Comparison of ENCODE assay signal across 8 cellular contexts in genomic region chr6:3157151-3157933, GRCh38. TPM values are rescaled to one million over a fixed set of nuclear protein-coding genes. Genes with fewer than 3 reads are reported as not detected.
DNase-seq lines count a peak whose midpoint lies in the region; ATAC-seq and TF ChIP-seq lines count a peak whose summit lies in the region.

TSS of gene TUBB2A (minus strand) at chr6:3157544. CDS start at chr6:3157463, 81 bp downstream.

- H3K4me2 ChIP-seq in neuronal stem cell (ENCODE audit: insufficient read depth, low read length, poor library complexity, severe bottlenecking): peak within 1 kb of the TSS; percentile 95

- H3K9me3 ChIP-seq in Caco-2 (no peaks in the 10 kb centered on the region), RWPE2 (ENCODE audit: severe bottlenecking) (no peaks in the 10 kb centered on the region), neuronal stem cell (replicated peaks in 1 of 2; ENCODE audit: control insufficient read depth in 2 of 2, insufficient read depth in 1 of 2, low read depth in 1 of 2, low read length in 2 of 2) (no peaks in the 10 kb centered on the region)

- peak within 1 kb of the TSS; percentile 90 for H3K18ac ChIP-seq in neuronal stem cell (ENCODE audit: low read length)

- ATAC-seq in GM19463 (IDR thresholded peaks at IDR 0.05; ENCODE audit: unreplicated experiment): peak; percentile 89
- peak; percentile 58 for ATAC-seq in RWPE2 (ENCODE audit: low read depth)

- H3K4me3 Mint-ChIP-seq in Caco-2 (ENCODE audit: unreplicated experiment): peak within 1 kb of the TSS; percentile 77

- intact Hi-C loops in Caco-2 (cut with micrococcal nuclease; ENCODE audit: unreplicated experiment): no loop called here

- CTCF ChIA-PET in Caco-2 (lab: Charles Lee): interaction anchor here (0.5 to 1.0 kb wide), 17 partner anchors 8 to 102 kb away, joined by 3 to 14 read pairs (median 7); partner anchors contain the start of genes BPHL and PSMG4

- DNase-seq in Caco-2: peak; percentile 75 to 92
- DNase-seq in HPDE6-E6E7 (ENCODE audit: extremely low spot score): peak; percentile 77
- DNase-seq in RWPE2 (ENCODE audit: low spot score): no peak
- DNase-seq in activated gamma-delta T cell treated with anti-CD3 and anti-CD28 coated beads, Interleukin-2, amount 50 U/mL, for 16 hours (ENCODE audit: low read depth): peak; percentile 76
- DNase-seq in foreskin melanocyte: peak; percentile 51
- DNase-seq in neuronal stem cell (ENCODE audit: low spot score): peak; percentile 80

- no peak within 1 kb of the TSS for H2BK5ac ChIP-seq in neuronal stem cell (ENCODE audit: low read length)

- WGBS in neuronal stem cell (ENCODE audit: extremely low coverage in 2 of 2, insufficient read length in 2 of 2, insufficient replicate concordance in 1 of 2), 2 donors: no CpG with 5 or more reads among the region's 95 CpGs

- no peak within 1 kb of the TSS for H2AK5ac ChIP-seq in neuronal stem cell (ENCODE audit: low read depth, low read length)

- H3K36me3 Mint-ChIP-seq in Caco-2 (ENCODE audit: insufficient read depth, unreplicated experiment): peaks cover 25% of the 10 kb centered on the region

- no peak within 1 kb of the TSS for H2BK12ac ChIP-seq in neuronal stem cell (ENCODE audit: low read length)

- no TSS peak for BruUV-seq in Caco-2 (replicated peaks; lab: Mats Ljungman, UMichigan)

- H3K27me3 ChIP-seq in Caco-2 (replicated peaks; ENCODE audit: control insufficient read depth, insufficient read depth, low read length) (no peaks in the 10 kb centered on the region), RWPE2 (ENCODE audit: insufficient read depth, poor library complexity, severe bottlenecking) (no peaks in the 10 kb centered on the region), neuronal stem cell (ENCODE audit: control insufficient read depth in 3 of 3, insufficient read depth in 3 of 3, low read depth in 1 of 3, low read length in 3 of 3) (no peaks in the 10 kb centered on the region)

- no peaks in the 10 kb centered on the region for H3K9me3 Mint-ChIP-seq in Caco-2 (ENCODE audit: unreplicated experiment)

- H3K36me3 ChIP-seq in Caco-2 (ENCODE audit: control insufficient read depth, insufficient read depth, low read length) (no peaks in the 10 kb centered on the region), RWPE2 (ENCODE audit: low read depth) (peaks cover 18% of the 10 kb centered on the region), neuronal stem cell (replicated peaks in 1 of 2; ENCODE audit: control insufficient read depth in 2 of 2, insufficient read depth in 2 of 2, low read length in 2 of 2) (peaks cover 10 to 26% of the 10 kb centered on the region in 2 donors)

- no peak within 1 kb of the TSS for H4K8ac ChIP-seq in neuronal stem cell (ENCODE audit: low read depth, low read length)

- H3K9ac ChIP-seq in neuronal stem cell (ENCODE audit: low read depth, low read length, poor library complexity): peak within 1 kb of the TSS; percentile 93

- no peak within 1 kb of the TSS for H3K4ac ChIP-seq in neuronal stem cell (ENCODE audit: low read length)

- H2BK120ac ChIP-seq in neuronal stem cell (ENCODE audit: low read depth, low read length): no peak within 1 kb of the TSS

- POLR2A ChIA-PET in Caco-2 (lab: Charles Lee): interaction anchor here (0.6 to 1.5 kb wide), 8 partner anchors 8 to 134 kb away, joined by 3 to 6 read pairs (median 4); partner anchors contain the start of gene PSMG4

- peak within 1 kb of the TSS; percentile 56 for H2BK15ac ChIP-seq in neuronal stem cell (ENCODE audit: low read length)

- H4K91ac ChIP-seq in neuronal stem cell (ENCODE audit: low read depth, low read length, poor library complexity): no peak within 1 kb of the TSS

- H3K4me3 ChIP-seq in Caco-2 (ENCODE audit: low read depth, low read length) (peak within 1 kb of the TSS; percentile 61), RWPE2 (ENCODE audit: severe bottlenecking) (peak within 1 kb of the TSS; percentile 90), neuronal stem cell (ENCODE audit: low read length in 2 of 2) (peak within 1 kb of the TSS; percentile 92 to 94)

- H3K4me1 Mint-ChIP-seq in Caco-2 (ENCODE audit: low read depth, unreplicated experiment): peaks cover 16% of the 10 kb centered on the region

- peak within 1 kb of the TSS; percentile 94 for H2AFZ ChIP-seq in neuronal stem cell (ENCODE audit: low read length)

- H3K4me1 ChIP-seq in Caco-2: peaks cover 13% of the 10 kb centered on the region; the same call in 1 of the 2 replicates
- peaks cover 11% of the 10 kb centered on the region for H3K4me1 ChIP-seq in RWPE2 (ENCODE audit: insufficient read depth, poor library complexity, severe bottlenecking)
- peaks cover 10 to 22% of the 10 kb centered on the region in 2 donors for H3K4me1 ChIP-seq in neuronal stem cell (ENCODE audit: control insufficient read depth in 2 of 2, insufficient read depth in 1 of 2, low read depth in 1 of 2, low read length in 2 of 2)

- no peaks in the 10 kb centered on the region for H3K27me3 Mint-ChIP-seq in Caco-2 (ENCODE audit: insufficient read depth, unreplicated experiment)

- peak in 1 of 2 experiments; percentile 33 for TF ChIP-seq CTCF in Caco-2 (IDR thresholded peaks at IDR 0.05; ENCODE audit: insufficient read depth in 1 of 2, low read depth in 1 of 2, low read length in 1 of 2, severe bottlenecking in 1 of 2, unreplicated experiment in 1 of 2)
- TF ChIP-seq CTCF in RWPE2 (IDR thresholded peaks at IDR 0.05; ENCODE audit: poor library complexity, severe bottlenecking): peak; percentile 81
- no peak for TF ChIP-seq CTCF in subcutaneous adipose tissue (IDR thresholded peaks at IDR 0.05; ENCODE audit: low read depth)

- H3K79me1 ChIP-seq in neuronal stem cell (ENCODE audit: low read depth, low read length): peaks cover 2% of the 10 kb centered on the region

- peak within 1 kb of the TSS; percentile 100 for H3K23ac ChIP-seq in neuronal stem cell (ENCODE audit: low read depth, low read length, poor library complexity)

- H3K27ac Mint-ChIP-seq in Caco-2 (ENCODE audit: unreplicated experiment): peak within 1 kb of the TSS; percentile 64

- H3K27ac ChIP-seq in RWPE2 (ENCODE audit: poor library complexity, severe bottlenecking) (peak within 1 kb of the TSS; percentile 40), neuronal stem cell (replicated peaks; ENCODE audit: low read length) (no peak within 1 kb of the TSS)

- H3K14ac ChIP-seq in neuronal stem cell (ENCODE audit: low read length): peak within 1 kb of the TSS; percentile 90

RNA-seq across cellular contexts. Expression of gene TUBB2A, which starts in this region (rescaled TPM):
- total RNA-seq in Caco-2 (2022) (89.8 and 90.7 TPM in 2 replicates), subcutaneous adipose tissue (10 to 100 TPM; 34.0 to 66.0 (median 51.3) TPM)
- 49.1 TPM for polyA plus RNA-seq in neuronal stem cell (2013, experiment 1 of 2)
- polyA plus RNA-seq in neuronal stem cell (2013, experiment 2 of 2): 48.5 TPM
